8 cellular contexts compared by ENCODE assay signal in the genomic region with DNA sequence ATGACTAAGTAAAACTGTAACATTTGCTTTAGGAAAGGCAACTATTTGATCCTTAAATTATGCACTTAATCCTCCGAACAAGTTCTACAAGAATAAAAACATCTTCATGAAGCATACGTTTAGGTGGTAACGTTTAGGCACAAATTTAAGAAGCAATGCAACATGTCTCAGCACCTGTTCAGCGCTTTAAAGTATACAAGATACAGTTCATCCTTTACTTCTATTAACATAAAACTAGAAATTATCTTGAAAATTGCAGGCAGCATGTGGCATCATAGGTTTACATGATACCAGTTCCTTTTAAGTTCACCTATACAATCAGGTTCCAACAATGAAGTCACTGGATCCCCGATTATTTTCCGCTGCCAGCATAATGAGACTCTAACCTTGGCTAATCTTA. TPM values are rescaled to one million over a fixed set of nuclear protein-coding genes. Genes with fewer than 3 reads are reported as not detected.
DNase-seq lines count a peak whose midpoint lies in the region; ATAC-seq and TF ChIP-seq lines count a peak whose summit lies in the region.

No MANE protein-coding gene starts in this region.

- ATAC-seq in DND-41 (ENCODE audit: insufficient read depth, low read depth), result no peak
- ATAC-seq in GM18868 (IDR thresholded peaks at IDR 0.05; ENCODE audit: unreplicated experiment), result no peak
- no peak for ATAC-seq in HG02623 (IDR thresholded peaks at IDR 0.05; ENCODE audit: unreplicated experiment)

- H3K36me3 ChIP-seq in DND-41 (ENCODE audit: insufficient read depth, low read length) (no peaks in the 10 kb centered on the region), MM.1S (replicated peaks; ENCODE audit: insufficient read depth, low read length) (no peaks in the 10 kb centered on the region), neural cell (ENCODE audit: insufficient read depth, low read length) (no peaks in the 10 kb centered on the region)

- H4K20me1 ChIP-seq in DND-41 (ENCODE audit: insufficient read depth, low read length) (no peaks in the 10 kb centered on the region), MM.1S (ENCODE audit: insufficient read depth, low read length) (no peaks in the 10 kb centered on the region), neural cell (ENCODE audit: insufficient read depth) (no peaks in the 10 kb centered on the region)

- H2AFZ ChIP-seq in DND-41 (ENCODE audit: low read depth, low read length) (no peak overlapping the region), MM.1S (ENCODE audit: low read length) (no peak overlapping the region), neural cell (ENCODE audit: low read depth, low read length) (no peak overlapping the region)

- peak overlapping the region; percentile 99 for H3K4me2 ChIP-seq in DND-41 (ENCODE audit: insufficient read depth, low read length)
- H3K4me2 ChIP-seq in MM.1S (ENCODE audit: low read depth, low read length), result peak overlapping the region; percentile 87
- peak overlapping the region; percentile 75 for H3K4me2 ChIP-seq in neural cell (ENCODE audit: low read length)

- H3K9ac ChIP-seq in DND-41 (ENCODE audit: low read depth, low read length), result 0 out of 2 replicates have a peak overlapping the region, but pooled peaks have one; percentile 74
- H3K9ac ChIP-seq in MM.1S (ENCODE audit: low read length), result no peak overlapping the region
- H3K9ac ChIP-seq in neural cell (ENCODE audit: low read length), result peak overlapping the region; percentile 76

- no peaks in the 10 kb centered on the region for H3K27me3 ChIP-seq in DND-41 (ENCODE audit: insufficient read depth, low read length, poor library complexity)
- H3K27me3 ChIP-seq in MM.1S (replicated peaks; ENCODE audit: insufficient read depth, low read length), result no peaks in the 10 kb centered on the region
- no peaks in the 10 kb centered on the region for H3K27me3 ChIP-seq in dorsolateral prefrontal cortex
- H3K27me3 ChIP-seq in neural cell (ENCODE audit: insufficient read depth, low read depth, low read length), result no peaks in the 10 kb centered on the region

- intact Hi-C loops in dorsolateral prefrontal cortex (cut with DNase I), result loop anchor here in 1 of 2 donors (10.0 kb wide), 1 partner anchor 294 kb away; the partner anchor contains the start of gene SEC24B

- H3K4me1 ChIP-seq in DND-41 (ENCODE audit: insufficient read depth, low read length) (peaks cover 26% of the 10 kb centered on the region), MM.1S (ENCODE audit: low read length) (peaks cover 10% of the 10 kb centered on the region; the same call in 1 of the 2 replicates)

- H3K79me2 ChIP-seq in DND-41 (ENCODE audit: insufficient read depth, low read length), result no peaks in the 10 kb centered on the region; the same call in 1 of the 2 replicates
- peaks cover 48% of the 10 kb centered on the region for H3K79me2 ChIP-seq in MM.1S (ENCODE audit: low read length)
- peaks cover 3% of the 10 kb centered on the region for H3K79me2 ChIP-seq in neural cell (replicated peaks; ENCODE audit: insufficient read depth, low read length)

- H3F3A ChIP-seq in MM.1S (ENCODE audit: insufficient read depth, low read length), result no peaks in the 10 kb centered on the region
- no peaks in the 10 kb centered on the region for H3F3A ChIP-seq in neural cell (ENCODE audit: insufficient read depth, low read length, poor library complexity, severe bottlenecking)

- H3K4me3 ChIP-seq in DND-41 (ENCODE audit: low read depth in 1 of 2, low read length in 2 of 2), result peak overlapping the region in 1 of 2 experiments; percentile 98; a peak in 2 of 4 replicates
- peak overlapping the region; percentile 76 for H3K4me3 ChIP-seq in MM.1S (ENCODE audit: low read length)
- peak overlapping the region in 45 of 59 donors; percentile 71 to 99 (median 91) for H3K4me3 ChIP-seq in dorsolateral prefrontal cortex
- H3K4me3 ChIP-seq in neural cell (ENCODE audit: low read length), result peak overlapping the region; percentile 73

- H3K9me2 ChIP-seq in MM.1S (replicated peaks; ENCODE audit: insufficient read depth, low read length) (no peaks in the 10 kb centered on the region), neural cell (ENCODE audit: insufficient read depth, low read length) (no peaks in the 10 kb centered on the region)

- H3K9me3 ChIP-seq in DND-41 (ENCODE audit: insufficient read depth, low read length, severe bottlenecking), result no peaks in the 10 kb centered on the region
- no peaks in the 10 kb centered on the region for H3K9me3 ChIP-seq in MM.1S (replicated peaks; ENCODE audit: insufficient read depth, low read length)
- H3K9me3 ChIP-seq in neural cell (ENCODE audit: low read length), result no peaks in the 10 kb centered on the region

- H3K27ac ChIP-seq in DND-41 (ENCODE audit: low read length), result no peak overlapping the region
- H3K27ac ChIP-seq in MM.1S (ENCODE audit: low read length), result no peak overlapping the region
- H3K27ac ChIP-seq in dorsolateral prefrontal cortex, result no peak overlapping the region
- H3K27ac ChIP-seq in neural cell (ENCODE audit: low read length), result no peak overlapping the region

- DNase-seq in DND-41 (no peak), MM.1S (no peak), dorsolateral prefrontal cortex (no peak), pons (ENCODE audit: low spot score) (no peak)
- DNase-seq in stimulated activated CD4-positive, alpha-beta T cell treated with anti-CD3 and anti-CD28 coated beads, Interleukin-4, amount 100 ng/mL, for 4 hours, result no peak

- TF ChIP-seq CTCF in DND-41 (IDR thresholded peaks at IDR 0.05; ENCODE audit: borderline replicate concordance, extremely low read depth, low read length, poor library complexity, severe bottlenecking) (no peak), MM.1S (IDR thresholded peaks at IDR 0.05; ENCODE audit: low read length) (no peak), dorsolateral prefrontal cortex (IDR thresholded peaks at IDR 0.05 in 54 of 56, conservative IDR thresholded peaks at IDR 0.05 in 2 of 56; ENCODE audit: low read depth in 1 of 56, partially characterized antibody in 56 of 56) (no peak), neural cell (IDR thresholded peaks at IDR 0.05; ENCODE audit: poor library complexity, severe bottlenecking) (no peak)

- no peak for TF ChIP-seq RAD21 in neural cell (conservative IDR thresholded peaks at IDR 0.05)

- no peak for TF ChIP-seq EP300 in neural cell (conservative IDR thresholded peaks at IDR 0.05; ENCODE audit: poor library complexity, severe bottlenecking)

TF ChIP-seq in neural cell, 6 proteins besides CTCF, POLR2A, EP300 and RAD21:
- TF ChIP-seq MXI1 (conservative IDR thresholded peaks at IDR 0.05; ENCODE audit: poor library complexity, severe bottlenecking) (no peak), TAF1 (IDR thresholded peaks at IDR 0.05; ENCODE audit: low read depth) (no peak), POLR2AphosphoS5 (IDR thresholded peaks at IDR 0.05) (no peak), SMC3 (conservative IDR thresholded peaks at IDR 0.05; ENCODE audit: poor library complexity) (no peak), EZH2 (IDR thresholded peaks at IDR 0.05; ENCODE audit: borderline replicate concordance, insufficient read depth, low read length, poor library complexity, severe bottlenecking) (no peak)
- TF ChIP-seq, protein P1, sequence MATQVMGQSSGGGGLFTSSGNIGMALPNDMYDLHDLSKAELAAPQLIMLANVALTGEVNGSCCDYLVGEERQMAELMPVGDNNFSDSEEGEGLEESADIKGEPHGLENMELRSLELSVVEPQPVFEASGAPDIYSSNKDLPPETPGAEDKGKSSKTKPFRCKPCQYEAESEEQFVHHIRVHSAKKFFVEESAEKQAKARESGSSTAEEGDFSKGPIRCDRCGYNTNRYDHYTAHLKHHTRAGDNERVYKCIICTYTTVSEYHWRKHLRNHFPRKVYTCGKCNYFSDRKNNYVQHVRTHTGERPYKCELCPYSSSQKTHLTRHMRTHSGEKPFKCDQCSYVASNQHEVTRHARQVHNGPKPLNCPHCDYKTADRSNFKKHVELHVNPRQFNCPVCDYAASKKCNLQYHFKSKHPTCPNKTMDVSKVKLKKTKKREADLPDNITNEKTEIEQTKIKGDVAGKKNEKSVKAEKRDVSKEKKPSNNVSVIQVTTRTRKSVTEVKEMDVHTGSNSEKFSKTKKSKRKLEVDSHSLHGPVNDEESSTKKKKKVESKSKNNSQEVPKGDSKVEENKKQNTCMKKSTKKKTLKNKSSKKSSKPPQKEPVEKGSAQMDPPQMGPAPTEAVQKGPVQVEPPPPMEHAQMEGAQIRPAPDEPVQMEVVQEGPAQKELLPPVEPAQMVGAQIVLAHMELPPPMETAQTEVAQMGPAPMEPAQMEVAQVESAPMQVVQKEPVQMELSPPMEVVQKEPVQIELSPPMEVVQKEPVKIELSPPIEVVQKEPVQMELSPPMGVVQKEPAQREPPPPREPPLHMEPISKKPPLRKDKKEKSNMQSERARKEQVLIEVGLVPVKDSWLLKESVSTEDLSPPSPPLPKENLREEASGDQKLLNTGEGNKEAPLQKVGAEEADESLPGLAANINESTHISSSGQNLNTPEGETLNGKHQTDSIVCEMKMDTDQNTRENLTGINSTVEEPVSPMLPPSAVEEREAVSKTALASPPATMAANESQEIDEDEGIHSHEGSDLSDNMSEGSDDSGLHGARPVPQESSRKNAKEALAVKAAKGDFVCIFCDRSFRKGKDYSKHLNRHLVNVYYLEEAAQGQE (IDR thresholded peaks at IDR 0.05; ENCODE audit: borderline replicate concordance), result no peak

RNA-seq across cellular contexts. Expression of gene PLA2G12A, which starts 1.5 kb away (rescaled TPM):
- 10 to 100 TPM; 30.2 to 64.0 (median 40.2) TPM for total RNA-seq in dorsolateral prefrontal cortex
- polyA plus RNA-seq in neural cell, result 31.2 and 99.0 TPM in 2 replicates
- polyA minus RNA-seq in neural cell, result 33.6 and 35.9 TPM in 2 replicates

RNA-seq across cellular contexts. Expression of gene CASP6, which starts 25.1 kb away (rescaled TPM):
- 10 to 100 TPM in 17 of 120 experiments, 1 to 10 TPM in 103; 1.6 to 17.7 (median 6.1) TPM for total RNA-seq in dorsolateral prefrontal cortex
- polyA plus RNA-seq in neural cell, result 5.1 and 9.5 TPM in 2 replicates
- polyA minus RNA-seq in neural cell, result 12.3 and 12.4 TPM in 2 replicates
